In genomic region chr14:74756326-74756725, GRCh38 we compare ENCODE assay signal across 28 cellular contexts.
"Had no signal": no experiment of that assay in that cellular context is flagged by ENCODE, and none has a peak within 500 bp of the region (broad histone marks: within the 10 kb centered on the region; RNA-seq: fewer than 3 reads in every experiment).

No MANE protein-coding gene starts in this region.

- DNase-seq: activated B cell treated with CpG ODN at 0.5 μM for 24 hours; activated CD4-positive, alpha-beta T cell treated with anti-CD3 and anti-CD28 coated beads for 1 hour; activated CD4-positive, alpha-beta T cell treated with anti-CD3 and anti-CD28 coated beads, Interleukin-2, amount 10 ng/mL, durations not matched to agents 24 days and 14 days; activated CD4-positive, alpha-beta T cell treated with anti-CD3 and anti-CD28 coated beads, Interleukin-2, amount 50 U/mL, for 48 hours; activated CD8-positive, alpha-beta memory T cell treated with anti-CD3 and anti-CD28 coated beads for 24 hours; activated gamma-delta T cell treated with Interleukin-2 at 50 U/mL for 16 hours; activated naive CD4-positive, alpha-beta T cell treated with anti-CD3 and anti-CD28 coated beads, Interleukin-2, amount 10 ng/mL, durations not matched to agents 7 days and 5 days; activated naive CD8-positive, alpha-beta T cell treated with anti-CD3 and anti-CD28 coated beads for 36 hours; activated T-cell treated with anti-CD3 and anti-CD28 coated beads, Interleukin-2, amount 50 U/mL, for 72 hours; anterior cingulate cortex; caudate nucleus; MM.1S; NCI-H1105; NCI-H1436; NCI-H1694 treated with DMSO at 0.1 percent for 48 hours; NCI-H2029 treated with DMSO at 0.1 percent for 48 hours; NCI-H345; NCI-H510A; NCI-H526 treated with DMSO at 0.1 percent for 48 hours; NK-92 treated with Interleukin-12 subunit alpha and Interleukin-12 subunit beta, amount 100 ng/mL, for 24 hours; OCI-M1; RPMI8226 had no signal

- H3K4me1 ChIP-seq: breast epithelium, SJCRH30 had no signal

- H3K27ac Mint-ChIP-seq: activated B cell treated with CpG ODN at 0.5 μM for 24 hours; activated CD4-positive, alpha-beta T cell treated with anti-CD3 and anti-CD28 coated beads, Interleukin-2, amount 10 ng/mL, durations not matched to agents 24 days and 14 days; activated naive CD4-positive, alpha-beta T cell treated with anti-CD3 and anti-CD28 coated beads, Interleukin-2, amount 10 ng/mL, durations not matched to agents 7 days and 5 days; activated naive CD8-positive, alpha-beta T cell treated with anti-CD3 and anti-CD28 coated beads for 36 hours; activated T-cell treated with anti-CD3 and anti-CD28 coated beads, Interleukin-2, amount 50 U/mL, for 72 hours; activated T-helper 2 cell treated with anti-CD3 and anti-CD28 coated beads, Interferon-gamma antibody, Interleukin-2, Interleukin-4, amounts not matched to agents 10 μg/mL and 5 μg/mL and 100 μg/mL, durations not matched to agents 14 hours and 24 hours and 36 hours; T-helper 1 cell treated with Interleukin-12 subunit alpha and Interleukin-12 subunit beta and Interleukin-4 antibody, amounts not matched to agents 30 μg/mL and 1 μg/mL, for 36 hours had no signal

- H3K4me1 Mint-ChIP-seq: activated B cell treated with CpG ODN at 0.5 μM for 24 hours; activated CD4-positive, alpha-beta T cell treated with anti-CD3 and anti-CD28 coated beads, Interleukin-2, amount 10 ng/mL, durations not matched to agents 24 days and 14 days; activated naive CD8-positive, alpha-beta T cell treated with anti-CD3 and anti-CD28 coated beads for 36 hours had no signal

- H3K27me3 ChIP-seq: breast epithelium, SJCRH30 had no signal

- H3K4me3 ChIP-seq: breast epithelium, SJCRH30 had no signal

- ATAC-seq: activated T-cell treated with anti-CD3 and anti-CD28 coated beads, Interleukin-2, amount 50 U/mL, for 72 hours; Panc1; Right ventricle myocardium inferior had no signal

- H3K4me3 Mint-ChIP-seq: activated B cell treated with CpG ODN at 0.5 μM for 24 hours; activated CD4-positive, alpha-beta T cell treated with anti-CD3 and anti-CD28 coated beads, Interleukin-2, amount 10 ng/mL, durations not matched to agents 24 days and 14 days; activated naive CD4-positive, alpha-beta T cell treated with anti-CD3 and anti-CD28 coated beads, Interleukin-2, amount 10 ng/mL, durations not matched to agents 7 days and 5 days; activated naive CD8-positive, alpha-beta T cell treated with anti-CD3 and anti-CD28 coated beads for 36 hours; activated T-cell treated with anti-CD3 and anti-CD28 coated beads, Interleukin-2, amount 50 U/mL, for 72 hours; T-helper 1 cell treated with Interleukin-12 subunit alpha and Interleukin-12 subunit beta and Interleukin-4 antibody, amounts not matched to agents 30 μg/mL and 1 μg/mL, for 36 hours had no signal

- H3K9me3 ChIP-seq: breast epithelium had no signal

- H3K27me3 Mint-ChIP-seq: activated CD4-positive, alpha-beta T cell treated with anti-CD3 and anti-CD28 coated beads, Interleukin-2, amount 10 ng/mL, durations not matched to agents 24 days and 14 days had no signal

- H3K27ac ChIP-seq: breast epithelium, SJCRH30 had no signal

- H3K36me3 ChIP-seq: breast epithelium, SJCRH30 had no signal

- H3K36me3 Mint-ChIP-seq: activated naive CD4-positive, alpha-beta T cell treated with anti-CD3 and anti-CD28 coated beads, Interleukin-2, amount 10 ng/mL, durations not matched to agents 7 days and 5 days had no signal
